In the genomic region with DNA sequence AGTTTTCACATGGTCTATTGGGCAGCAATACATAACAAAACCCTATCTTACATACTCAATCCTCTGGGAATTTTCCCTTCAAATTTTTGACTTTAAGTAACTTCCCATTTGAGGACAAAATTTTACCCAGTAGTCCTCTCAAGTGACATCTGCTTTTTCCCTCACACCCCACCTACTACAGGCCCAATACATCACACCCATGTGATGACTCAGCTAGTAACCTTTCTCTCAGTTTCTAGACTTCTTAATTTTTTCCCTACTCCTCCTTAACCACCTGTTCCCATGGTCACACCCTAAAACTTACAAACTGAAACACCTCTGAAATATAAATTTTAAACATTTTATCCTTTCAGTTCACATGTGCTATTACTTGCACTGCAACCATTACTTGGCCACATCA, we compare ENCODE assay signal across 26 cellular contexts. TPM values are rescaled to one million over a fixed set of nuclear protein-coding genes. Genes with fewer than 3 reads are reported as not detected.
DNase-seq lines count a peak whose midpoint lies in the region; ATAC-seq and TF ChIP-seq lines count a peak whose summit lies in the region.
"Had no signal": no experiment of that assay in that cellular context is flagged by ENCODE, and none has a peak within 500 bp of the region (broad histone marks: within the 10 kb centered on the region; RNA-seq: fewer than 3 reads in every experiment).

No MANE protein-coding gene starts in this region.

- no peaks in the 10 kb centered on the region for H4K20me1 ChIP-seq in GM23248 (ENCODE audit: insufficient read depth)

- intact Hi-C loops in activated CD4-positive, alpha-beta T cell treated with anti-CD3 and anti-CD28 coated beads for 36 hours (cut with DNase I, micrococcal nuclease), result no loop called here
- intact Hi-C loops in CD4-positive, alpha-beta T cell (cut with DNase I, micrococcal nuclease), result no loop called here

- POLR2A ChIA-PET in activated CD4-positive, alpha-beta T cell treated with anti-CD3 and anti-CD28 coated beads for 36 hours (lab: Charles Lee), result no interaction called here
- POLR2A ChIA-PET in CD4-positive, alpha-beta T cell (lab: Charles Lee), result no interaction called here

- peak; percentile 22 for DNase-seq in activated CD4-positive, alpha-beta T cell treated with anti-CD3 and anti-CD28 coated beads for 36 hours
- DNase-seq in activated CD4-positive, alpha-beta T cell treated with anti-CD3 and anti-CD28 coated beads, Interleukin-2, amount 50 U/mL, for 4 hours, result no peak
- DNase-seq in activated naive CD8-positive, alpha-beta T cell treated with anti-CD3 and anti-CD28 coated beads, Interleukin-2, amount 50 U/mL, for 24 hours, result no peak
- DNase-seq in NCI-H2227 (lab: John Stamatoyannopoulos, UW; ENCODE audit: unreplicated experiment) (no peak), GM23248 (no peak)
- no peak for DNase-seq in CD4-positive, alpha-beta T cell
- DNase-seq: 8988T; activated CD4-positive, alpha-beta memory T cell treated with anti-CD3 and anti-CD28 coated beads for 36 hours; activated naive CD4-positive, alpha-beta T cell; anterior cingulate cortex; Calu3; DMS79 treated with DMSO at 0.1 percent for 48 hours; effector CD4-positive, alpha-beta T cell; heart left ventricle; lower lobe of right lung; natural killer cell; NCI-H187 treated with DMSO at 0.1 percent for 48 hours; NCI-H69; SJCRH30; stimulated activated CD4-positive, alpha-beta T cell treated with anti-CD3 and anti-CD28 coated beads, Interleukin-15, amount 100 ng/mL, for 24 hours; stimulated activated naive CD4-positive, alpha-beta T cell treated with Interleukin-2 at 50 U/mL for 16 hours; uterus had no signal

- H3K36me3 Mint-ChIP-seq in activated CD4-positive, alpha-beta T cell treated with anti-CD3 and anti-CD28 coated beads for 36 hours (ENCODE audit: low read depth), result no peaks in the 10 kb centered on the region
- peaks cover 4% of the 10 kb centered on the region for H3K36me3 Mint-ChIP-seq in activated naive CD8-positive, alpha-beta T cell treated with anti-CD3 and anti-CD28 coated beads, Interleukin-2, amount 50 U/mL, for 24 hours (ENCODE audit: low read depth)
- no peaks in the 10 kb centered on the region for H3K36me3 Mint-ChIP-seq in CD4-positive, alpha-beta T cell (ENCODE audit: low read depth)
- H3K36me3 Mint-ChIP-seq: CD14-positive monocyte, natural killer cell had no signal

- no peak overlapping the region for H3K4me2 ChIP-seq in GM23248 (ENCODE audit: unreplicated experiment)

- H2AFZ ChIP-seq in GM23248, result no peak overlapping the region

- H3K27me3 ChIP-seq in CD4-positive, alpha-beta T cell (ENCODE audit: control insufficient read depth, insufficient read depth, low read length), result no peaks in the 10 kb centered on the region
- no peaks in the 10 kb centered on the region for H3K27me3 ChIP-seq in GM23248 (replicated peaks; ENCODE audit: insufficient read depth)
- H3K27me3 ChIP-seq: SJCRH30, uterus had no signal

- H3K4me3 Mint-ChIP-seq in activated CD4-positive, alpha-beta T cell treated with anti-CD3 and anti-CD28 coated beads for 36 hours, result no peak overlapping the region
- H3K4me3 Mint-ChIP-seq in activated naive CD8-positive, alpha-beta T cell treated with anti-CD3 and anti-CD28 coated beads, Interleukin-2, amount 50 U/mL, for 24 hours, result no peak overlapping the region
- no peak overlapping the region for H3K4me3 Mint-ChIP-seq in CD4-positive, alpha-beta T cell
- H3K4me3 Mint-ChIP-seq: activated CD4-positive, alpha-beta memory T cell treated with anti-CD3 and anti-CD28 coated beads for 36 hours; CD14-positive monocyte; natural killer cell had no signal

- H3K79me2 ChIP-seq in GM23248 (ENCODE audit: insufficient read depth), result no peaks in the 10 kb centered on the region

- H3K27ac Mint-ChIP-seq in activated CD4-positive, alpha-beta T cell treated with anti-CD3 and anti-CD28 coated beads for 36 hours, result no peak overlapping the region
- peak overlapping the region; percentile 64 for H3K27ac Mint-ChIP-seq in activated naive CD8-positive, alpha-beta T cell treated with anti-CD3 and anti-CD28 coated beads, Interleukin-2, amount 50 U/mL, for 24 hours
- no peak overlapping the region for H3K27ac Mint-ChIP-seq in CD4-positive, alpha-beta T cell
- H3K27ac Mint-ChIP-seq: activated CD4-positive, alpha-beta memory T cell treated with anti-CD3 and anti-CD28 coated beads for 36 hours; CD14-positive monocyte; natural killer cell had no signal

- H3K9me3 Mint-ChIP-seq in activated CD4-positive, alpha-beta T cell treated with anti-CD3 and anti-CD28 coated beads for 36 hours (ENCODE audit: low read depth), result peaks cover 2% of the 10 kb centered on the region
- H3K9me3 Mint-ChIP-seq in activated naive CD8-positive, alpha-beta T cell treated with anti-CD3 and anti-CD28 coated beads, Interleukin-2, amount 50 U/mL, for 24 hours, result peaks cover 15% of the 10 kb centered on the region
- no peaks in the 10 kb centered on the region for H3K9me3 Mint-ChIP-seq in CD4-positive, alpha-beta T cell
- H3K9me3 Mint-ChIP-seq: activated CD4-positive, alpha-beta memory T cell treated with anti-CD3 and anti-CD28 coated beads for 36 hours; natural killer cell had no signal

- no peak overlapping the region for H3K9ac ChIP-seq in GM23248

- no peaks in the 10 kb centered on the region for H3K4me1 ChIP-seq in GM23248 (ENCODE audit: insufficient read depth)
- H3K4me1 ChIP-seq: HAP-1, heart left ventricle, lower lobe of right lung, SJCRH30, uterus had no signal

- H3F3A ChIP-seq in GM23248 (ENCODE audit: insufficient read depth), result no peaks in the 10 kb centered on the region

- CTCF ChIA-PET in activated CD4-positive, alpha-beta T cell treated with anti-CD3 and anti-CD28 coated beads for 36 hours (lab: Charles Lee), result interaction anchor here (1.1 kb wide), 1 partner anchor 747 kb away, joined by 3 read pairs; a partner anchor contains a TSS
- CTCF ChIA-PET in CD4-positive, alpha-beta T cell (lab: Charles Lee), result no interaction called here

- no peaks in the 10 kb centered on the region for H3K9me2 ChIP-seq in GM23248 (ENCODE audit: insufficient read depth)

- peak; percentile 93 for ATAC-seq in activated CD4-positive, alpha-beta T cell treated with anti-CD3 and anti-CD28 coated beads for 36 hours
- ATAC-seq in GM19395 (IDR thresholded peaks at IDR 0.05; ENCODE audit: unreplicated experiment), result peak; percentile 71
- ATAC-seq in HG02870 (IDR thresholded peaks at IDR 0.05; ENCODE audit: unreplicated experiment), result peak; percentile 78
- ATAC-seq in activated naive CD8-positive, alpha-beta T cell treated with anti-CD3 and anti-CD28 coated beads, Interleukin-2, amount 50 U/mL, for 24 hours, result peak; percentile 99
- no peak for ATAC-seq in CD4-positive, alpha-beta T cell (ENCODE audit: poor library complexity)
- ATAC-seq: heart left ventricle, lower lobe of right lung, natural killer cell had no signal

- H3K27ac ChIP-seq in CD4-positive, alpha-beta T cell (ENCODE audit: low read depth, low read length), result no peak overlapping the region
- H3K27ac ChIP-seq in GM23248, result no peak overlapping the region
- H3K27ac ChIP-seq: heart left ventricle, lower lobe of right lung, SJCRH30, uterus had no signal

- H3K4me1 Mint-ChIP-seq in activated CD4-positive, alpha-beta T cell treated with anti-CD3 and anti-CD28 coated beads for 36 hours, result peaks cover 18% of the 10 kb centered on the region
- H3K4me1 Mint-ChIP-seq in activated naive CD8-positive, alpha-beta T cell treated with anti-CD3 and anti-CD28 coated beads, Interleukin-2, amount 50 U/mL, for 24 hours, result peaks cover 20% of the 10 kb centered on the region
- H3K4me1 Mint-ChIP-seq in CD4-positive, alpha-beta T cell (ENCODE audit: low read depth), result no peaks in the 10 kb centered on the region
- H3K4me1 Mint-ChIP-seq: CD14-positive monocyte, natural killer cell had no signal

- H3K4me3 ChIP-seq in GM23248, result no peak overlapping the region
- H3K4me3 ChIP-seq: HAP-1, heart left ventricle, lower lobe of right lung, SJCRH30, uterus had no signal

- H3K36me3 ChIP-seq in GM23248 (ENCODE audit: low read depth), result no peaks in the 10 kb centered on the region
- H3K36me3 ChIP-seq: HAP-1, heart left ventricle, lower lobe of right lung, SJCRH30, uterus had no signal

- no peak for TF ChIP-seq CTCF in CD4-positive, alpha-beta T cell (IDR thresholded peaks at IDR 0.05)

- no peaks in the 10 kb centered on the region for H3K9me3 ChIP-seq in CD4-positive, alpha-beta T cell (ENCODE audit: control insufficient read depth, low read length)
- H3K9me3 ChIP-seq in GM23248 (ENCODE audit: low read depth), result no peaks in the 10 kb centered on the region
- H3K9me3 ChIP-seq: HAP-1, heart left ventricle, lower lobe of right lung, uterus had no signal

- peaks cover 6% of the 10 kb centered on the region for H3K27me3 Mint-ChIP-seq in activated CD4-positive, alpha-beta T cell treated with anti-CD3 and anti-CD28 coated beads for 36 hours
- H3K27me3 Mint-ChIP-seq in activated naive CD8-positive, alpha-beta T cell treated with anti-CD3 and anti-CD28 coated beads, Interleukin-2, amount 50 U/mL, for 24 hours, result peaks cover 11% of the 10 kb centered on the region
- no peaks in the 10 kb centered on the region for H3K27me3 Mint-ChIP-seq in CD4-positive, alpha-beta T cell

- in situ Hi-C loops in GM23248 (cut with MboI), result no loop called here

RNA-seq across cellular contexts. Expression of a gene that starts 12.2 kb away (rescaled TPM):
- total RNA-seq in activated CD4-positive, alpha-beta T cell treated with anti-CD3 and anti-CD28 coated beads for 36 hours, result 10 to 100 TPM; 41.4 to 50.5 TPM
- 10 to 100 TPM; 22.3 to 25.2 TPM for total RNA-seq in CD4-positive, alpha-beta T cell
- 56.7 and 93.8 TPM in 2 replicates for total RNA-seq in GM23248 (2014; rRNA removed; shearing (Covaris generic))
- 49.2 and 55.4 TPM in 2 replicates for polyA plus RNA-seq in GM23248 (2016; fragmentation: Nextera tagmentation; extraction: Ambion mirVana)
